Comparison of ENCODE assay signal across 8 cellular contexts in the genomic region with DNA sequence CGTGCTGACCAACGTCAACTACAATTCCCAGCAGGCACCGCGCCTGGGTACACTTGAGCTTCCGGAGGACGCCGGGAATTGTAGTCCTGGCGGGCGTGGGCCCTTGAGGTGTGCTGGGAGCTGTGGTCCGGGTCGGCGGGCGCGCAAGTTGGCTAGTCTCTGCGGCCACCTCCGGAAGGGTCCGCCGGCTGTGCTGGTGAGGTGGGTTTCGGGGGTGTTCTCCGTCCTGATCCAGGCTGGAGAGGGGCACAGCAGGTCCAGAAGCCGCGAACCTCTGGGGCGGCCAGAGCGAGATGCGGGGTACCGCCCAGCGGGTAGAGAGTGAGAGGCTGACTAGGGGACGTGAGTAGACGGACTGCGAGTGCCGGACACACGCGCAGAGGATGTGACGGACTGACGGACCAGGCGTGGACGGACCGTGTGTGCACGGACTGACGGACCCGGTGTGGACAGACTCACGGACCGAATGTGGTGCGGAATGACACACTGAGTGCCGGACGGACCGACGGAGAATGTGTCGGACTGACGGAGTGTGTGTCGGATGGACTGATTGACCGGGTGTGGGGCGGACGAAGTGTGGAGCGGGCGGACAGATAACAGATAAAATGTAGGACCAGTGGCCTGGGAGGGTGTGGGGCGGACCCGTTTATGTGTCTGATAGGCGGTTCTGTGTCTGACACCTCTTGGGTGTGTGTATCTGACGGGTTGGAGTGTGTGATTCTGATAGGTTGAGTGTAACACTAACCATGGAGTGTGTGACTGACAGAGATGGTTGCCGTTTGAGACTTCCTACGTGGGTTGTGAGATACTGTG. TPM values are rescaled to one million over a fixed set of nuclear protein-coding genes. Genes with fewer than 3 reads are reported as not detected.
DNase-seq lines count a peak whose midpoint lies in the region; ATAC-seq, FAIRE-seq and TF ChIP-seq lines count a peak whose summit lies in the region.

ZSCAN22 (plus strand) TSS at position 81 of the 813 bp plus-strand sequence. CDS start 7,809 bp downstream, outside the sequence.

- peaks cover 21% of the 10 kb centered on the region for H3K79me2 ChIP-seq in GM12878 (ENCODE audit: control insufficient read depth, insufficient read depth, low read length)

- no peaks in the 10 kb centered on the region for H4K20me1 ChIP-seq in GM12878 (ENCODE audit: control insufficient read depth, insufficient read depth)

- H3K9ac ChIP-seq in GM12878 (ENCODE audit: control insufficient read depth, insufficient read depth, low read length): peak within 1 kb of the TSS; percentile 74

- no peaks in the 10 kb centered on the region for H3K9me3 ChIP-seq in GM12878 (replicated peaks; ENCODE audit: control insufficient read depth, insufficient read depth, low read length)

- ATAC-seq in GM18511 (IDR thresholded peaks at IDR 0.05; ENCODE audit: unreplicated experiment) (peak; percentile 93), HG02981 (IDR thresholded peaks at IDR 0.05; ENCODE audit: unreplicated experiment) (peak; percentile 84), GM12878 (peak; percentile 95), sciatic nerve (peak; percentile 99)

- CTCF ChIA-PET in GM12878 (lab: Yijun Ruan, JAX): interaction anchor here (0.7 to 1.4 kb wide), 5 partner anchors 20 to 862 kb away, joined by 3 to 7 read pairs (median 3); partner anchors contain the start of genes ZBTB45 and ZNF544

- BruUV-seq in GM12878 (replicated peaks; lab: Mats Ljungman, UMichigan): TSS peak; percentile 81

- H3K27ac ChIP-seq in 22Rv1 (peak within 1 kb of the TSS; percentile 82), GM12878 (ENCODE audit: control insufficient read depth, insufficient read depth) (peak within 1 kb of the TSS; percentile 79)

- no peaks in the 10 kb centered on the region for H3K27me3 ChIP-seq in GM12878 (replicated peaks in 1 of 2; ENCODE audit: control insufficient read depth in 2 of 2, insufficient read depth in 2 of 2, low read length in 1 of 2)

- POLR2A ChIA-PET in GM12878 (lab: Charles Lee): interaction anchor here (0.7 to 1.7 kb wide), 6 partner anchors 11 to 54 kb away, joined by 3 to 10 read pairs (median 4); partner anchors contain the start of genes ERVK3-1 and ZNF497

- intact Hi-C loops in GM12878 (cut with micrococcal nuclease; ENCODE audit: unreplicated experiment) (loop anchor here (1.0 to 5.0 kb wide), 5 partner anchors 22 to 190 kb away; partner anchors contain the start of genes ERVK3-1, ZBTB45, ZNF324 and ZNF497), sciatic nerve (cut with DNase I) (no loop called here)

- H3K4me2 ChIP-seq in GM12878 (ENCODE audit: control insufficient read depth, insufficient read depth): peak within 1 kb of the TSS; percentile 70

- in situ Hi-C loops in GM12878 (cut with MboI): no loop called here

- RAD21 ChIA-PET in GM12878 (lab: Charles Lee; ENCODE audit: unreplicated experiment): interaction anchor here (0.6 to 1.7 kb wide), 7 partner anchors 20 to 194 kb away, joined by 3 to 7 read pairs (median 5); partner anchors contain the start of genes ZBTB45, ZNF497, ZNF584 and ZNF837

- TF ChIP-seq CTCF in 22Rv1 (IDR thresholded peaks at IDR 0.05): no peak
- no peak for TF ChIP-seq CTCF in GM12878 (IDR thresholded peaks at IDR 0.05 in 2 of 3, conservative IDR thresholded peaks at IDR 0.05 in 1 of 3; ENCODE audit: control insufficient read depth in 2 of 3, extremely low read depth in 1 of 3, insufficient read depth in 1 of 3, low read depth in 3 of 3, low read length in 3 of 3)

- H3K4me1 ChIP-seq in GM12878 (ENCODE audit: control insufficient read depth, insufficient read depth, low read length): peaks cover 5% of the 10 kb centered on the region

- DNase-seq in NCI-H2029 (lab: John Stamatoyannopoulos, UW) (peak; percentile 90), T1000 (lab: John Stamatoyannopoulos, UW) (peak; percentile 79), GM12878 (ENCODE audit: low read depth, low spot score) (peak; percentile 68), iPS DF 19.7 (ENCODE audit: low read depth, low spot score) (peak; percentile 88), sciatic nerve (ENCODE audit: low spot score) (peak; percentile 98)

- H2AFZ ChIP-seq in GM12878 (ENCODE audit: control insufficient read depth, low read depth, low read length): peak within 1 kb of the TSS; percentile 98

- WGBS in GM12878 (ENCODE audit: insufficient coverage, insufficient replicate concordance, low lambda C conversion rate, missing lambda C conversion rate): under 1% methylated on average over 59 of the region's 62 CpGs

- H3K4me3 ChIP-seq in GM12878: peak within 1 kb of the TSS; percentile 74

- no peak for TF ChIP-seq RAD21 in GM12878 (IDR thresholded peaks at IDR 0.05; ENCODE audit: insufficient read depth, low read depth, low read length)

- SMC1A ChIA-PET in GM12878 (lab: Charles Lee; ENCODE audit: uncharacterized antibody, unreplicated experiment): interaction anchor here (0.9 to 1.2 kb wide), 3 partner anchors 20 to 37 kb away, joined by 3 to 5 read pairs (median 4); partner anchors contain the start of gene ZNF497

- TF ChIP-seq POLR2A in GM12878 (IDR thresholded peaks at IDR 0.05; ENCODE audit: low read depth, low read length): peak; percentile 88

- TF ChIP-seq EP300 in GM12878 (IDR thresholded peaks at IDR 0.05; ENCODE audit: borderline replicate concordance in 1 of 2, control insufficient read depth in 1 of 2, low read depth in 2 of 2, low read length in 2 of 2): no peak

- no peaks in the 10 kb centered on the region for H3K36me3 ChIP-seq in GM12878 (ENCODE audit: control insufficient read depth in 2 of 2, insufficient read depth in 2 of 2, low read length in 1 of 2)

- peak; percentile 80 for FAIRE-seq in GM12878 (lab: Jason Lieb, UNC)

TF ChIP-seq in GM12878, 131 proteins besides CTCF, POLR2A, EP300 and RAD21 (continues in another document):
- TF ChIP-seq LARP7 (IDR thresholded peaks at IDR 0.05) (peak; percentile 99), MTA3 (IDR thresholded peaks at IDR 0.05; ENCODE audit: borderline replicate concordance, low read length) (no peak), PML (IDR thresholded peaks at IDR 0.05; ENCODE audit: low read length) (peak; percentile 75; the same call in 1 of the 2 replicates), NRF1 (conservative IDR thresholded peaks at IDR 0.05; ENCODE audit: low read depth, low read length) (no peak), ZBED1 (IDR thresholded peaks at IDR 0.05; ENCODE audit: borderline replicate concordance) (no peak; the same call in 1 of the 2 replicates), ZNF687 (IDR thresholded peaks at IDR 0.05) (no peak), CBX5 (IDR thresholded peaks at IDR 0.05; ENCODE audit: low read depth) (no peak), YBX1 (IDR thresholded peaks at IDR 0.05) (no peak), YY1 (IDR thresholded peaks at IDR 0.05; ENCODE audit: low read depth, low read length) (peak; percentile 50), CREB1 (IDR thresholded peaks at IDR 0.05; ENCODE audit: low read depth) (peak; percentile 96)

RNA-seq across cellular contexts. Expression of gene ZSCAN22, which starts in this region (rescaled TPM):
- 6.8 and 7.5 TPM in 2 replicates for total RNA-seq in GM12878 (2013; cell fraction: nucleolus; rRNA removed)
- total RNA-seq in GM12878 (2014; rRNA removed): 2.5 and 2.6 TPM in 2 replicates
- 2.6 and 2.7 TPM in 2 replicates for total RNA-seq in GM12878 (2014; rRNA removed; fragmentation: Illumina TruSeq; extraction: Trizol)
- 3.4 and 3.5 TPM in 2 replicates for total RNA-seq in GM12878 (2021)
- 1.4 TPM for polyA plus RNA-seq in GM12878 (2011; ENCODE audit: low read depth)
- polyA plus RNA-seq in GM12878 (2011; rRNA removed): 2.6 and 3.9 TPM in 2 replicates
- 3.7 and 3.8 TPM in 2 replicates for polyA plus RNA-seq in GM12878 (2011; cell fraction: cytosol; rRNA removed)
- 2.4 and 3.0 TPM in 2 replicates for polyA plus RNA-seq in GM12878 (2011; cell fraction: nucleus; rRNA removed)
- polyA plus RNA-seq in GM12878 (2012): 1.6 and 2.0 TPM in 2 replicates
- polyA plus RNA-seq in GM12878 (2014; fragmentation: Illumina TruSeq; extraction: Trizol): 1.7 and 2.4 TPM in 2 replicates
- 1 to 10 TPM in 1 of 2 experiments, under 1 TPM in 1; 0.49 to 1.7 TPM for polyA plus RNA-seq in GM12878 (2014; fragmentation: Nextera tagmentation; extraction: Ambion mirVana)
- 2.4 TPM in 2 replicates for polyA plus RNA-seq in GM12878 (2014; rRNA removed)
- polyA plus RNA-seq in GM12878 (2016; fragmentation: Nextera tagmentation; extraction: Ambion mirVana): 1 to 10 TPM; 2.6 to 3.2 TPM
- polyA minus RNA-seq in GM12878 (2011; rRNA and poly(A)+ RNA removed): 8.6 and 9.4 TPM in 2 replicates
- 2.0 TPM in 2 replicates for polyA minus RNA-seq in GM12878 (2011; cell fraction: cytosol; rRNA and poly(A)+ RNA removed)
- 2.9 and 3.9 TPM in 2 replicates for polyA minus RNA-seq in GM12878 (2011; cell fraction: nucleus; rRNA and poly(A)+ RNA removed)
- 4.5 TPM for total RNA-seq in sciatic nerve

Comparison
In these comparisons a context has a peak if more than half of its experiments do, and no peak if none do; other contexts are left out.
1. Peak in every context shown above with its lines: DNase-seq, ATAC-seq, H3K4me3 ChIP-seq and H3K27ac ChIP-seq.